ENCODE assay signal across 10 cellular contexts in genomic region chr1:78553859-78554258, GRCh38.
A peak's percentile ranks its signal among the peaks of the same experiment; 100 is the strongest.
DNase-seq lines count a peak whose midpoint lies in the region; ATAC-seq and TF ChIP-seq lines count a peak whose summit lies in the region.
"Had no signal": no experiment of that assay in that cellular context is flagged by ENCODE, and none has a peak within 500 bp of the region (broad histone marks: within the 10 kb centered on the region; RNA-seq: fewer than 3 reads in every experiment).

No MANE protein-coding gene starts in this region.

- H4K20me1 ChIP-seq in SU-DHL-6 (ENCODE audit: low read depth, low read length), result no peaks in the 10 kb centered on the region

- H3F3A ChIP-seq in SU-DHL-6 (ENCODE audit: insufficient read depth), result no peaks in the 10 kb centered on the region

- H3K27me3 ChIP-seq in SU-DHL-6 (ENCODE audit: low read length), result no peaks in the 10 kb centered on the region

- no peak for TF ChIP-seq POLR2A in GM18505 (IDR thresholded peaks at IDR 0.05; ENCODE audit: borderline replicate concordance, extremely low read depth, insufficient read depth, insufficient read length)

- no peak overlapping the region for H3K27ac ChIP-seq in SU-DHL-6 (ENCODE audit: low read depth, low read length)
- H3K27ac ChIP-seq in caudate nucleus (ENCODE audit: low read depth, low read length), result no peak overlapping the region

- no peaks in the 10 kb centered on the region for H3K36me3 ChIP-seq in SU-DHL-6 (ENCODE audit: low read length)

- no peaks in the 10 kb centered on the region for H3K79me2 ChIP-seq in SU-DHL-6 (ENCODE audit: insufficient read depth, low read length)

- ATAC-seq in HG03520 (IDR thresholded peaks at IDR 0.05; ENCODE audit: unreplicated experiment) (peak; percentile 64), left lobe of liver (peak; percentile 26), GM18505 (IDR thresholded peaks at IDR 0.05; ENCODE audit: unreplicated experiment) (no peak)
- ATAC-seq: activated CD8-positive, alpha-beta memory T cell treated with anti-CD3 and anti-CD28 coated beads, Interleukin-2, amount 10 ng/mL, durations not matched to agents 7 days and 5 days had no signal

- DNase-seq in left lobe of liver (ENCODE audit: low spot score), result no peak
- no peak for DNase-seq in caudate nucleus (lab: John Stamatoyannopoulos, UW)
- no peak for DNase-seq in glomerular visceral epithelial cell (ENCODE audit: extremely low spot score)
- DNase-seq: activated CD8-positive, alpha-beta memory T cell treated with anti-CD3 and anti-CD28 coated beads, Interleukin-2, amount 10 ng/mL, durations not matched to agents 7 days and 5 days; NCI-H2029 treated with DMSO at 0.1 percent for 48 hours; SHP77 treated with DMSO at 0.1 percent for 48 hours had no signal

- H3K9me3 ChIP-seq in SU-DHL-6 (ENCODE audit: insufficient read depth, low read length), result no peaks in the 10 kb centered on the region

- H3K9ac ChIP-seq in SU-DHL-6 (ENCODE audit: low read length), result no peak overlapping the region

- H3K9me2 ChIP-seq in SU-DHL-6 (replicated peaks; ENCODE audit: insufficient read depth, low read length), result no peaks in the 10 kb centered on the region

- H2AFZ ChIP-seq in SU-DHL-6 (ENCODE audit: low read depth, low read length, severe bottlenecking), result no peak overlapping the region

- H3K4me3 ChIP-seq in SU-DHL-6 (ENCODE audit: insufficient read depth, low read length, poor library complexity, severe bottlenecking), result no peak overlapping the region

- no peak overlapping the region for H3K4me2 ChIP-seq in SU-DHL-6 (ENCODE audit: low read depth, low read length, poor library complexity, severe bottlenecking)

- peak; percentile 17 for TF ChIP-seq CTCF in GM12873 (IDR thresholded peaks at IDR 0.05; ENCODE audit: insufficient read depth, low read depth, low read length, missing control alignments)
- TF ChIP-seq CTCF in SU-DHL-6 (IDR thresholded peaks at IDR 0.05; ENCODE audit: insufficient read depth, low read length, poor library complexity, severe bottlenecking), result peak; percentile 28
